ENCODE assay signal across 8 cellular contexts in genomic region chr10:70537398-70538194, GRCh38. TPM values are rescaled to one million over a fixed set of nuclear protein-coding genes. Genes with fewer than 3 reads are reported as not detected.
DNase-seq lines count a peak whose midpoint lies in the region; ATAC-seq, FAIRE-seq and TF ChIP-seq lines count a peak whose summit lies in the region.

No MANE protein-coding gene starts in this region.

- TF ChIP-seq CTCF in AG10803 (conservative IDR thresholded peaks at IDR 0.05; ENCODE audit: low read length) (peak; percentile 24), GM23338 (conservative IDR thresholded peaks at IDR 0.05; ENCODE audit: low read depth in 2 of 2) (peak; percentile 74 to 86), keratinocyte (optimal IDR thresholded peaks at IDR 0.05 in 1 of 3, IDR thresholded peaks at IDR 0.05 in 1 of 3, conservative IDR thresholded peaks at IDR 0.05 in 1 of 3; ENCODE audit: extremely low read depth in 1 of 3, insufficient read depth in 2 of 3, low read length in 3 of 3) (peak; percentile 63 to 86 (median 83))

- H3K27ac ChIP-seq in GM23338 (ENCODE audit: low read depth) (no peak overlapping the region; the same call in 1 of the 2 replicates), keratinocyte (ENCODE audit: control insufficient read depth, insufficient read depth, low read length) (no peak overlapping the region)

- DNase-seq in AG10803 (ENCODE audit: low read depth) (no peak), GM23338 (ENCODE audit: low spot score) (peak; percentile 86), keratinocyte (ENCODE audit: low read depth, low spot score) (no peak), amniotic stem cell (lab: John Stamatoyannopoulos, UW) (no peak)
- DNase-seq in activated CD8-positive, alpha-beta T cell treated with anti-CD3 and anti-CD28 coated beads, Interleukin-2, amount 10 ng/mL, durations not matched to agents 7 days and 5 days: peak; percentile 37

- H3K4me2 ChIP-seq in GM23338: no peak overlapping the region
- H3K4me2 ChIP-seq in keratinocyte (ENCODE audit: control insufficient read depth, extremely low read depth, insufficient read depth, low read depth, low read length): no peak overlapping the region

- no peaks in the 10 kb centered on the region for H3K9me3 ChIP-seq in keratinocyte (ENCODE audit: control insufficient read depth, low read depth, low read length)

- H3K4me3 ChIP-seq in AG10803 (ENCODE audit: low read length) (no peak overlapping the region), GM23338 (no peak overlapping the region), keratinocyte (ENCODE audit: control insufficient read depth in 2 of 3, extremely low read depth in 1 of 3, insufficient read depth in 2 of 3, low read depth in 1 of 3, low read length in 3 of 3) (no peak overlapping the region)

- no peaks in the 10 kb centered on the region for H3F3A ChIP-seq in GM23338 (replicated peaks; ENCODE audit: low read depth)

- H3K4me3 Mint-ChIP-seq in GM23338: no peak overlapping the region
- H3K4me3 Mint-ChIP-seq in activated CD8-positive, alpha-beta T cell treated with anti-CD3 and anti-CD28 coated beads, Interleukin-2, amount 10 ng/mL, durations not matched to agents 7 days and 5 days: no peak overlapping the region

- H3K4me1 ChIP-seq in GM23338 (ENCODE audit: insufficient read depth) (peaks cover 11% of the 10 kb centered on the region), keratinocyte (ENCODE audit: control insufficient read depth, extremely low read depth, insufficient read depth, low read length) (no peaks in the 10 kb centered on the region)

- H3K9me2 ChIP-seq in GM23338 (ENCODE audit: insufficient read depth): no peaks in the 10 kb centered on the region

- no peaks in the 10 kb centered on the region for H3K27me3 ChIP-seq in GM23338 (ENCODE audit: insufficient read depth)
- no peaks in the 10 kb centered on the region for H3K27me3 ChIP-seq in keratinocyte (ENCODE audit: control insufficient read depth, extremely low read depth, insufficient read depth, low read length)

- CTCF ChIA-PET in activated CD8-positive, alpha-beta T cell treated with anti-CD3 and anti-CD28 coated beads, Interleukin-2, amount 10 ng/mL, durations not matched to agents 7 days and 5 days (lab: Charles Lee): interaction anchor here (1.2 to 5.0 kb wide), 5 partner anchors 9 to 106 kb away, joined by 3 to 36 read pairs (median 3); no protein-coding TSS in a partner anchor

- peaks cover 8% of the 10 kb centered on the region; the same call in 1 of the 3 replicates for H3K36me3 Mint-ChIP-seq in GM23338 (ENCODE audit: low read depth)
- no peaks in the 10 kb centered on the region for H3K36me3 Mint-ChIP-seq in activated CD8-positive, alpha-beta T cell treated with anti-CD3 and anti-CD28 coated beads, Interleukin-2, amount 10 ng/mL, durations not matched to agents 7 days and 5 days (ENCODE audit: low read depth)

- H3K9me1 ChIP-seq in keratinocyte (ENCODE audit: control insufficient read depth, extremely low read depth, insufficient read depth, low read length): no peaks in the 10 kb centered on the region

- no peaks in the 10 kb centered on the region for H3K9me3 Mint-ChIP-seq in GM23338
- H3K9me3 Mint-ChIP-seq in activated CD8-positive, alpha-beta T cell treated with anti-CD3 and anti-CD28 coated beads, Interleukin-2, amount 10 ng/mL, durations not matched to agents 7 days and 5 days (ENCODE audit: insufficient read depth): no peaks in the 10 kb centered on the region

- no peak for FAIRE-seq in keratinocyte (lab: Jason Lieb, UNC)

- ATAC-seq in GM23338: peak; percentile 88
- ATAC-seq in activated CD8-positive, alpha-beta T cell treated with anti-CD3 and anti-CD28 coated beads, Interleukin-2, amount 10 ng/mL, durations not matched to agents 7 days and 5 days: peak; percentile 15
- ATAC-seq in GM19351 (IDR thresholded peaks at IDR 0.05; ENCODE audit: unreplicated experiment): no peak
- ATAC-seq in HG02798 (IDR thresholded peaks at IDR 0.05; ENCODE audit: poor library complexity, unreplicated experiment): no peak
- no peak for ATAC-seq in GM21619 (IDR thresholded peaks at IDR 0.05; ENCODE audit: unreplicated experiment)

- H3K36me3 ChIP-seq in GM23338 (ENCODE audit: insufficient read depth) (peaks cover 2% of the 10 kb centered on the region; the same call in 1 of the 2 replicates), keratinocyte (ENCODE audit: control insufficient read depth in 2 of 2, extremely low read depth in 1 of 2, insufficient read depth in 2 of 2, low read length in 2 of 2) (no peaks in the 10 kb centered on the region)

- dilution Hi-C loops in keratinocyte (cut with MboI; ENCODE audit: extremely low pct_ligation_motif_present, low sequenced_read_pairs): no loop called here

- no peak overlapping the region for H3K9ac ChIP-seq in keratinocyte (ENCODE audit: control insufficient read depth, extremely low read depth, insufficient read depth, low read length)

- POLR2A ChIA-PET in activated CD8-positive, alpha-beta T cell treated with anti-CD3 and anti-CD28 coated beads, Interleukin-2, amount 10 ng/mL, durations not matched to agents 7 days and 5 days (lab: Charles Lee): no interaction called here

- H3K27ac Mint-ChIP-seq in GM23338: no peak overlapping the region
- no peak overlapping the region for H3K27ac Mint-ChIP-seq in activated CD8-positive, alpha-beta T cell treated with anti-CD3 and anti-CD28 coated beads, Interleukin-2, amount 10 ng/mL, durations not matched to agents 7 days and 5 days

- peaks cover 15% of the 10 kb centered on the region for H3K4me1 Mint-ChIP-seq in GM23338
- H3K4me1 Mint-ChIP-seq in activated CD8-positive, alpha-beta T cell treated with anti-CD3 and anti-CD28 coated beads, Interleukin-2, amount 10 ng/mL, durations not matched to agents 7 days and 5 days (ENCODE audit: low read depth): no peaks in the 10 kb centered on the region

- H2AFZ ChIP-seq in GM23338 (no peak overlapping the region), keratinocyte (ENCODE audit: control insufficient read depth, low read length) (no peak overlapping the region)

- peaks cover 9% of the 10 kb centered on the region for H3K27me3 Mint-ChIP-seq in GM23338 (ENCODE audit: insufficient read depth, low read depth, poor library complexity)
- H3K27me3 Mint-ChIP-seq in activated CD8-positive, alpha-beta T cell treated with anti-CD3 and anti-CD28 coated beads, Interleukin-2, amount 10 ng/mL, durations not matched to agents 7 days and 5 days (ENCODE audit: low read depth): no peaks in the 10 kb centered on the region

- H3K79me2 ChIP-seq in GM23338 (replicated peaks; ENCODE audit: insufficient read depth) (no peaks in the 10 kb centered on the region), keratinocyte (ENCODE audit: control insufficient read depth, insufficient read depth, low read length) (no peaks in the 10 kb centered on the region)

- H4K20me1 ChIP-seq in GM23338 (replicated peaks; ENCODE audit: insufficient read depth) (no peaks in the 10 kb centered on the region), keratinocyte (ENCODE audit: control insufficient read depth, extremely low read depth, insufficient read depth, low read length) (no peaks in the 10 kb centered on the region)

RNA-seq across cellular contexts. Expression of gene PALD1, which starts 59.0 kb away (rescaled TPM):
- 48.7 and 58.2 TPM in 2 replicates for total RNA-seq in GM23338 (2014; rRNA removed; shearing (Covaris generic))
- polyA plus RNA-seq in GM23338 (2016; fragmentation: Nextera tagmentation; extraction: Ambion mirVana): 11.1 and 11.9 TPM in 2 replicates
- 1 to 10 TPM; 6.2 to 6.5 TPM for total RNA-seq in activated CD8-positive, alpha-beta T cell treated with anti-CD3 and anti-CD28 coated beads, Interleukin-2, amount 10 ng/mL, durations not matched to agents 7 days and 5 days
- polyA plus RNA-seq in keratinocyte: 0.72 to 1.4 TPM (median 0.83 TPM) in 3 replicates
- polyA plus RNA-seq in keratinocyte (2011; ENCODE audit: low read depth): 0.39 TPM
- polyA plus RNA-seq in keratinocyte (2011; cell fraction: cytosol; rRNA removed): 0.50 and 0.96 TPM in 2 replicates
- 2.0 and 2.1 TPM in 2 replicates for polyA plus RNA-seq in keratinocyte (2011; cell fraction: nucleus; rRNA removed)
- polyA plus RNA-seq in keratinocyte (2012; ENCODE audit: low replicate concordance): 1.2 and 1.6 TPM in 2 replicates
- polyA minus RNA-seq in keratinocyte: 0.53 to 1.0 TPM (median 0.77 TPM) in 3 replicates
- polyA minus RNA-seq in keratinocyte (2011; cell fraction: cytosol; rRNA and poly(A)+ RNA removed): 2.1 TPM
- 1.5 and 2.1 TPM in 2 replicates for polyA minus RNA-seq in keratinocyte (2011; cell fraction: nucleus; rRNA and poly(A)+ RNA removed)

Comparison
In these comparisons a context has a peak if more than half of its experiments do, and no peak if none do; other contexts are left out.
1. DNase-seq: peak in GM23338 (single experiment) and activated CD8-positive, alpha-beta T cell treated with anti-CD3 and anti-CD28 coated beads, Interleukin-2, amount 10 ng/mL, durations not matched to agents 7 days and 5 days (single experiment); none in AG10803 (single experiment), keratinocyte (single experiment) and amniotic stem cell (single experiment).
2. CTCF ChIP-seq: peak in every context shown above with its lines; median percentile 83 in keratinocyte; 80 in GM23338; 24 in AG10803.
3. ATAC-seq: peak in GM23338 (single experiment) and activated CD8-positive, alpha-beta T cell treated with anti-CD3 and anti-CD28 coated beads, Interleukin-2, amount 10 ng/mL, durations not matched to agents 7 days and 5 days (single experiment); none in GM19351 (single experiment), HG02798 (single experiment) and GM21619 (single experiment).